In the genomic region with DNA sequence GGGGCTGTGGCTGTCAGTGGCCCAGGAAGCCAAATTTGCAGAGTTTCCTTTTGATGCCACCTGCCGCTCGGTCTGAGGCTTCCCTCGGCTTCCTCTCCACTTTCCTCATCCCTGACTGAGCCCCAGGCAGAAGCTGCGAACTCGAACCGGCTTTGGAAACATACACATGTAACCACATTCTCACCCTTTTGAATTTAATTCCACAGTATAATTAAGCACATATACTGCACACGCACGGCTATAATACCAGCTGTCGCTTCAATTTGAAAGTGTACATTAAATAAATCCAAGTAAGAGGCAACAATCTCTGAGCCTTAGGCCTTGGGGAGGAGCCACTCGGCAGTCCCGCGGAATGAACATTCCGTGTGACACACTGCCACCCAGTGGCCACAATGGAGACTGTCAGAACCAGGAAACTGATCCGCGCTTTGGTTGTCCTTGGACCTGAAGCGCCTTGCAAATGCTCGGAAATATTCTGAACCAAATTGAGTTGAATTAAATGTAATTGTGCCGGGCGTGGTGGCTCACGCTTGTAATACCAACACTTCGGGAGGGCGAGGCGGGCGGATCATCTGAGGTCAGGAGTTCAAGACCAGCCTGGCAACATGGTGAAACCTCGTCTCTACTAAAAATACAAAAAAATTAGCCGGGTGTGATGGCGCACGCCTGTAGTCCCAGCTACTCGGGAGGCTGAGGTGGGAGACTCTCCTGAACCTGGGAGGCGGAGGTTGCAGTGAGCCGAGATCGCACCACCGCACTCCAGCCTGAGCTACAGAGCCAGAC, we compare ENCODE assay signal across 1 cellular context.
TF ChIP-seq lines count a peak whose summit lies in the region.

No MANE protein-coding gene starts in this region.

TF ChIP-seq in SK-N-SH, 30 proteins besides CTCF, POLR2A, EP300 and RAD21 (continued from another document):
- peak; percentile 63 for TF ChIP-seq SMC3 (IDR thresholded peaks at IDR 0.05; ENCODE audit: low read depth, low read length)
- no peak for TF ChIP-seq RCOR1 (IDR thresholded peaks at IDR 0.05; ENCODE audit: low read length)
- no peak for TF ChIP-seq ELF1 (IDR thresholded peaks at IDR 0.05)
